In the genomic region with DNA sequence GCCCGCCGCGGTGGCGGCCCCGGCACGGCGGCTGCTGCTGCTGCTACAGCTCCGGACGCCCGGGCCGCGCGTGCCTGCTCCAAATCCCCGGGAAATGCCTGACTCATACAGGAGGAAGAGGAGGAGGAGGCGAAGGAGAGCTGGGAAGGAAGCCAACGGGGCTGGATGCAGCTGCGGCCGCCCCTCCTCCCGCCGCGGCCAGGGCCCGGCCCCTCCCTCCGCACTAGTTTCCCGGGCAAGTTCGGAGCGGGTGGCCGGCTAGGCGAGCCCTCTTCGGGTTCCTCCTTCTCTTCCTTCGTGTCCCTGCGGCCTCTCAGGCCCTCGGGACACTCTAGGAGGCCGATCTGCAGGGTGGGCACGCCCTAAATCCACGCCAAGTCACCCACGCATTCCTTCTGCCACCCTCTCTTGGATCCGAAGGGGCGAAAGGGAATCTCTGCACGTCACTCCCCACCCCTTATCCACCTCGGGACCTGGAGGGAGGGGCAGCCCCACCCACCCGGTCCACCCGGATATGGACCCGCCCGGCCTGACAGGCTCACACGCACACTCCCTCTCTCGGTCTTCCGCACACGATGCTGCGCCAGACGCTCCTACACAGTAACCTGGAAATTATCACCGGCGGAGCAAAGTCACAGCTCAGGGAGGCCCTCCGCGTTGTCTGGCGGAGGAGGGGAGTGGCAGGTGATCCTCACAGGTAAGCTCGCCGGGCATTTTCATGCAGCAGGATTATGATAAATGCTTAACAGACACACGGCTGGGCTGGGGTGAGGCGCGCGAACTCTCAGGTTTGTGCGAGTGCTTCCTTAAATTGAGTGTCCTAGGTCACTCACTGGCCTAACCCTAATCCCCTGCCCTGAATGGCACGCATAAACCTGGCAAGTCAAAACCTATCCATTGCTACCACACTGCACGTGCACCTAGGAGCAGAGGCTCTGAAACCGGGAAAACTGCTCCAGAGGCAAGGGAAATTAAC, we compare ENCODE assay signal across 1 cellular context.
A peak's percentile ranks its signal among the peaks of the same experiment; 100 is the strongest.
TF ChIP-seq lines count a peak whose summit lies in the region.

A gene with protein sequence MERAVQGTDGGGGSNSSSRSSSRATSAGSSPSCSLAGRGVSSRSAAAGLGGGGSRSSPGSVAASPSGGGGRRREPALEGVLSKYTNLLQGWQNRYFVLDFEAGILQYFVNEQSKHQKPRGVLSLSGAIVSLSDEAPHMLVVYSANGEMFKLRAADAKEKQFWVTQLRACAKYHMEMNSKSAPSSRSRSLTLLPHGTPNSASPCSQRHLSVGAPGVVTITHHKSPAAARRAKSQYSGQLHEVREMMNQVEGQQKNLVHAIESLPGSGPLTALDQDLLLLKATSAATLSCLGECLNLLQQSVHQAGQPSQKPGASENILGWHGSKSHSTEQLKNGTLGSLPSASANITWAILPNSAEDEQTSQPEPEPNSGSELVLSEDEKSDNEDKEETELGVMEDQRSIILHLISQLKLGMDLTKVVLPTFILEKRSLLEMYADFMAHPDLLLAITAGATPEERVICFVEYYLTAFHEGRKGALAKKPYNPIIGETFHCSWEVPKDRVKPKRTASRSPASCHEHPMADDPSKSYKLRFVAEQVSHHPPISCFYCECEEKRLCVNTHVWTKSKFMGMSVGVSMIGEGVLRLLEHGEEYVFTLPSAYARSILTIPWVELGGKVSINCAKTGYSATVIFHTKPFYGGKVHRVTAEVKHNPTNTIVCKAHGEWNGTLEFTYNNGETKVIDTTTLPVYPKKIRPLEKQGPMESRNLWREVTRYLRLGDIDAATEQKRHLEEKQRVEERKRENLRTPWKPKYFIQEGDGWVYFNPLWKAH (minus strand): TSS at position 57 of the 976 bp plus-strand sequence. CDS start 83 bp downstream, outside the sequence.
A gene (plus strand): TSS at position 545 of the 976 bp plus-strand sequence. CDS start 7,330 bp downstream, outside the sequence.

TF ChIP-seq in HepG2, 621 proteins besides CTCF, POLR2A, EP300 and RAD21 (continued from another document and continues in another):
- TF ChIP-seq, protein P1, sequence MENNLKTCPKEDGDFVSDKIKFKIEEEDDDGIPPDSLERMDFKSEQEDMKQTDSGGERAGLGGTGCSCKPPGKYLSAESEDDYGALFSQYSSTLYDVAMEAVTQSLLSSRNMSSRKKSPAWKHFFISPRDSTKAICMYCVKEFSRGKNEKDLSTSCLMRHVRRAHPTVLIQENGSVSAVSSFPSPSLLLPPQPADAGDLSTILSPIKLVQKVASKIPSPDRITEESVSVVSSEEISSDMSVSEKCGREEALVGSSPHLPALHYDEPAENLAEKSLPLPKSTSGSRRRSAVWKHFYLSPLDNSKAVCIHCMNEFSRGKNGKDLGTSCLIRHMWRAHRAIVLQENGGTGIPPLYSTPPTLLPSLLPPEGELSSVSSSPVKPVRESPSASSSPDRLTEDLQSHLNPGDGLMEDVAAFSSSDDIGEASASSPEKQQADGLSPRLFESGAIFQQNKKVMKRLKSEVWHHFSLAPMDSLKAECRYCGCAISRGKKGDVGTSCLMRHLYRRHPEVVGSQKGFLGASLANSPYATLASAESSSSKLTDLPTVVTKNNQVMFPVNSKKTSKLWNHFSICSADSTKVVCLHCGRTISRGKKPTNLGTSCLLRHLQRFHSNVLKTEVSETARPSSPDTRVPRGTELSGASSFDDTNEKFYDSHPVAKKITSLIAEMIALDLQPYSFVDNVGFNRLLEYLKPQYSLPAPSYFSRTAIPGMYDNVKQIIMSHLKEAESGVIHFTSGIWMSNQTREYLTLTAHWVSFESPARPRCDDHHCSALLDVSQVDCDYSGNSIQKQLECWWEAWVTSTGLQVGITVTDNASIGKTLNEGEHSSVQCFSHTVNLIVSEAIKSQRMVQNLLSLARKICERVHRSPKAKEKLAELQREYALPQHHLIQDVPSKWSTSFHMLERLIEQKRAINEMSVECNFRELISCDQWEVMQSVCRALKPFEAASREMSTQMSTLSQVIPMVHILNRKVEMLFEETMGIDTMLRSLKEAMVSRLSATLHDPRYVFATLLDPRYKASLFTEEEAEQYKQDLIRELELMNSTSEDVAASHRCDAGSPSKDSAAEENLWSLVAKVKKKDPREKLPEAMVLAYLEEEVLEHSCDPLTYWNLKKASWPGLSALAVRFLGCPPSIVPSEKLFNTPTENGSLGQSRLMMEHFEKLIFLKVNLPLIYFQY (CRISPR knock-in tag; IDR thresholded peaks at IDR 0.05; ENCODE audit: borderline replicate concordance) = no peak
- TF ChIP-seq ZNF34 (CRISPR knock-in tag; IDR thresholded peaks at IDR 0.05; ENCODE audit: borderline replicate concordance) = no peak
- TF ChIP-seq, protein P2, sequence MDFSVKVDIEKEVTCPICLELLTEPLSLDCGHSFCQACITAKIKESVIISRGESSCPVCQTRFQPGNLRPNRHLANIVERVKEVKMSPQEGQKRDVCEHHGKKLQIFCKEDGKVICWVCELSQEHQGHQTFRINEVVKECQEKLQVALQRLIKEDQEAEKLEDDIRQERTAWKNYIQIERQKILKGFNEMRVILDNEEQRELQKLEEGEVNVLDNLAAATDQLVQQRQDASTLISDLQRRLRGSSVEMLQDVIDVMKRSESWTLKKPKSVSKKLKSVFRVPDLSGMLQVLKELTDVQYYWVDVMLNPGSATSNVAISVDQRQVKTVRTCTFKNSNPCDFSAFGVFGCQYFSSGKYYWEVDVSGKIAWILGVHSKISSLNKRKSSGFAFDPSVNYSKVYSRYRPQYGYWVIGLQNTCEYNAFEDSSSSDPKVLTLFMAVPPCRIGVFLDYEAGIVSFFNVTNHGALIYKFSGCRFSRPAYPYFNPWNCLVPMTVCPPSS (IDR thresholded peaks at IDR 0.05) = no peak
- no peak for TF ChIP-seq TCF7L2 (IDR thresholded peaks at IDR 0.05; ENCODE audit: low read depth, low read length)
- TF ChIP-seq REPIN1 (CRISPR knock-in tag; IDR thresholded peaks at IDR 0.05; ENCODE audit: borderline replicate concordance, low read depth) = no peak; the same call in 1 of the 2 replicates
- no peak for TF ChIP-seq ZNF343 (CRISPR knock-in tag; IDR thresholded peaks at IDR 0.05)
- peak; percentile 23; the same call in 1 of the 2 replicates for TF ChIP-seq HIVEP1 (CRISPR knock-in tag; IDR thresholded peaks at IDR 0.05)
- TF ChIP-seq ZNF570 (CRISPR knock-in tag; IDR thresholded peaks at IDR 0.05; ENCODE audit: borderline replicate concordance) = no peak
- TF ChIP-seq, protein P3, sequence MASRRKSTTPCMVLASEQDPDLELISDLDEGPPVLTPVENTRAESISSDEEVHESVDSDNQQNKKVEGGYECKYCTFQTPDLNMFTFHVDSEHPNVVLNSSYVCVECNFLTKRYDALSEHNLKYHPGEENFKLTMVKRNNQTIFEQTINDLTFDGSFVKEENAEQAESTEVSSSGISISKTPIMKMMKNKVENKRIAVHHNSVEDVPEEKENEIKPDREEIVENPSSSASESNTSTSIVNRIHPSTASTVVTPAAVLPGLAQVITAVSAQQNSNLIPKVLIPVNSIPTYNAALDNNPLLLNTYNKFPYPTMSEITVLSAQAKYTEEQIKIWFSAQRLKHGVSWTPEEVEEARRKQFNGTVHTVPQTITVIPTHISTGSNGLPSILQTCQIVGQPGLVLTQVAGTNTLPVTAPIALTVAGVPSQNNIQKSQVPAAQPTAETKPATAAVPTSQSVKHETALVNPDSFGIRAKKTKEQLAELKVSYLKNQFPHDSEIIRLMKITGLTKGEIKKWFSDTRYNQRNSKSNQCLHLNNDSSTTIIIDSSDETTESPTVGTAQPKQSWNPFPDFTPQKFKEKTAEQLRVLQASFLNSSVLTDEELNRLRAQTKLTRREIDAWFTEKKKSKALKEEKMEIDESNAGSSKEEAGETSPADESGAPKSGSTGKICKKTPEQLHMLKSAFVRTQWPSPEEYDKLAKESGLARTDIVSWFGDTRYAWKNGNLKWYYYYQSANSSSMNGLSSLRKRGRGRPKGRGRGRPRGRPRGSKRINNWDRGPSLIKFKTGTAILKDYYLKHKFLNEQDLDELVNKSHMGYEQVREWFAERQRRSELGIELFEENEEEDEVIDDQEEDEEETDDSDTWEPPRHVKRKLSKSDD (CRISPR knock-in tag; IDR thresholded peaks at IDR 0.05; ENCODE audit: low read depth) = no peak
- TF ChIP-seq ARNT2 (CRISPR knock-in tag; IDR thresholded peaks at IDR 0.05; ENCODE audit: low read depth) = no peak
- no peak for TF ChIP-seq KDM1A (CRISPR knock-in tag; IDR thresholded peaks at IDR 0.05)
- TF ChIP-seq, protein P4, sequence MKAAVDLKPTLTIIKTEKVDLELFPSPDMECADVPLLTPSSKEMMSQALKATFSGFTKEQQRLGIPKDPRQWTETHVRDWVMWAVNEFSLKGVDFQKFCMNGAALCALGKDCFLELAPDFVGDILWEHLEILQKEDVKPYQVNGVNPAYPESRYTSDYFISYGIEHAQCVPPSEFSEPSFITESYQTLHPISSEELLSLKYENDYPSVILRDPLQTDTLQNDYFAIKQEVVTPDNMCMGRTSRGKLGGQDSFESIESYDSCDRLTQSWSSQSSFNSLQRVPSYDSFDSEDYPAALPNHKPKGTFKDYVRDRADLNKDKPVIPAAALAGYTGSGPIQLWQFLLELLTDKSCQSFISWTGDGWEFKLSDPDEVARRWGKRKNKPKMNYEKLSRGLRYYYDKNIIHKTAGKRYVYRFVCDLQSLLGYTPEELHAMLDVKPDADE (CRISPR knock-in tag; IDR thresholded peaks at IDR 0.05) = no peak
- TF ChIP-seq, protein P5, sequence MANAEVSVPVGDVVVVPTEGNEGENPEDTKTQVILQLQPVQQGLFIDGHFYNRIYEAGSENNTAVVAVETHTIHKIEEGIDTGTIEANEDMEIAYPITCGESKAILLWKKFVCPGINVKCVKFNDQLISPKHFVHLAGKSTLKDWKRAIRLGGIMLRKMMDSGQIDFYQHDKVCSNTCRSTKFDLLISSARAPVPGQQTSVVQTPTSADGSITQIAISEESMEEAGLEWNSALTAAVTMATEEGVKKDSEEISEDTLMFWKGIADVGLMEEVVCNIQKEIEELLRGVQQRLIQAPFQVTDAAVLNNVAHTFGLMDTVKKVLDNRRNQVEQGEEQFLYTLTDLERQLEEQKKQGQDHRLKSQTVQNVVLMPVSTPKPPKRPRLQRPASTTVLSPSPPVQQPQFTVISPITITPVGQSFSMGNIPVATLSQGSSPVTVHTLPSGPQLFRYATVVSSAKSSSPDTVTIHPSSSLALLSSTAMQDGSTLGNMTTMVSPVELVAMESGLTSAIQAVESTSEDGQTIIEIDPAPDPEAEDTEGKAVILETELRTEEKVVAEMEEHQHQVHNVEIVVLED (CRISPR knock-in tag; IDR thresholded peaks at IDR 0.05; ENCODE audit: borderline replicate concordance) = no peak; the same call in 1 of the 2 replicates
- TF ChIP-seq, protein P6, sequence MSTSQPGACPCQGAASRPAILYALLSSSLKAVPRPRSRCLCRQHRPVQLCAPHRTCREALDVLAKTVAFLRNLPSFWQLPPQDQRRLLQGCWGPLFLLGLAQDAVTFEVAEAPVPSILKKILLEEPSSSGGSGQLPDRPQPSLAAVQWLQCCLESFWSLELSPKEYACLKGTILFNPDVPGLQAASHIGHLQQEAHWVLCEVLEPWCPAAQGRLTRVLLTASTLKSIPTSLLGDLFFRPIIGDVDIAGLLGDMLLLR (CRISPR knock-in tag; IDR thresholded peaks at IDR 0.05) = no peak
- no peak for TF ChIP-seq ZFP36L1 (CRISPR knock-in tag; IDR thresholded peaks at IDR 0.05)
- TF ChIP-seq THYN1 (CRISPR knock-in tag; IDR thresholded peaks at IDR 0.05; ENCODE audit: borderline replicate concordance, low read depth) = no peak
- TF ChIP-seq, protein P7, sequence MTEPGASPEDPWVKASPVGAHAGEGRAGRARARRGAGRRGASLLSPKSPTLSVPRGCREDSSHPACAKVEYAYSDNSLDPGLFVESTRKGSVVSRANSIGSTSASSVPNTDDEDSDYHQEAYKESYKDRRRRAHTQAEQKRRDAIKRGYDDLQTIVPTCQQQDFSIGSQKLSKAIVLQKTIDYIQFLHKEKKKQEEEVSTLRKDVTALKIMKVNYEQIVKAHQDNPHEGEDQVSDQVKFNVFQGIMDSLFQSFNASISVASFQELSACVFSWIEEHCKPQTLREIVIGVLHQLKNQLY (CRISPR knock-in tag; IDR thresholded peaks at IDR 0.05) = no peak
- TF ChIP-seq, protein P8, sequence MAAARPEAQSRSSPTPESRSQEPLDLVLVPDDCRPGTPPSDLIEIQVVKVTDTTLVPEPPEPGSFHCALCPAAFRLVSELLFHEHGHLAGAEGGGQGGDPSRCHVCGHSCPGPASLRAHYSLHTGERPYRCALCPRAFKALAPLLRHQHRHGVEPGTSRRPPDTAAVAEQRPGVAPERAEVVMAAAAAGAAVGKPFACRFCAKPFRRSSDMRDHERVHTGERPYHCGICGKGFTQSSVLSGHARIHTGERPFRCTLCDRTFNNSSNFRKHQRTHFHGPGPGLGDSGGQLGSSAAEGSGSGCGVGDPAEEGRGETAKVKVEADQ (CRISPR knock-in tag; IDR thresholded peaks at IDR 0.05; ENCODE audit: borderline replicate concordance) = no peak; the same call in 1 of the 2 replicates
- TF ChIP-seq ZNF792 (CRISPR knock-in tag; IDR thresholded peaks at IDR 0.05) = no peak
- TF ChIP-seq, protein P9, sequence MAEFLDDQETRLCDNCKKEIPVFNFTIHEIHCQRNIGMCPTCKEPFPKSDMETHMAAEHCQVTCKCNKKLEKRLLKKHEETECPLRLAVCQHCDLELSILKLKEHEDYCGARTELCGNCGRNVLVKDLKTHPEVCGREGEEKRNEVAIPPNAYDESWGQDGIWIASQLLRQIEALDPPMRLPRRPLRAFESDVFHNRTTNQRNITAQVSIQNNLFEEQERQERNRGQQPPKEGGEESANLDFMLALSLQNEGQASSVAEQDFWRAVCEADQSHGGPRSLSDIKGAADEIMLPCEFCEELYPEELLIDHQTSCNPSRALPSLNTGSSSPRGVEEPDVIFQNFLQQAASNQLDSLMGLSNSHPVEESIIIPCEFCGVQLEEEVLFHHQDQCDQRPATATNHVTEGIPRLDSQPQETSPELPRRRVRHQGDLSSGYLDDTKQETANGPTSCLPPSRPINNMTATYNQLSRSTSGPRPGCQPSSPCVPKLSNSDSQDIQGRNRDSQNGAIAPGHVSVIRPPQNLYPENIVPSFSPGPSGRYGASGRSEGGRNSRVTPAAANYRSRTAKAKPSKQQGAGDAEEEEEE (CRISPR knock-in tag; IDR thresholded peaks at IDR 0.05; ENCODE audit: borderline replicate concordance) = no peak
- TF ChIP-seq REL (CRISPR knock-in tag; conservative IDR thresholded peaks at IDR 0.05) = no peak
- TF ChIP-seq ATAD3A (CRISPR knock-in tag; IDR thresholded peaks at IDR 0.05) = no peak
- TF ChIP-seq MYNN (CRISPR knock-in tag; IDR thresholded peaks at IDR 0.05; ENCODE audit: low read depth) = no peak
- no peak for TF ChIP-seq SNAI1 (CRISPR knock-in tag; IDR thresholded peaks at IDR 0.05; ENCODE audit: borderline replicate concordance)
- TF ChIP-seq ZNF136 (CRISPR knock-in tag; IDR thresholded peaks at IDR 0.05; ENCODE audit: low read depth) = no peak
- TF ChIP-seq KDM3A (CRISPR knock-in tag; IDR thresholded peaks at IDR 0.05; ENCODE audit: low read depth) = 0 out of 2 replicates have a peak, but pooled peaks have one; percentile 38
- peak; percentile 14; the same call in 1 of the 2 replicates for TF ChIP-seq NCOA2 (CRISPR knock-in tag; IDR thresholded peaks at IDR 0.05)
- TF ChIP-seq TBL1XR1 (IDR thresholded peaks at IDR 0.05; ENCODE audit: borderline replicate concordance, low read length, partially characterized antibody) = no peak
- TF ChIP-seq, protein P10, sequence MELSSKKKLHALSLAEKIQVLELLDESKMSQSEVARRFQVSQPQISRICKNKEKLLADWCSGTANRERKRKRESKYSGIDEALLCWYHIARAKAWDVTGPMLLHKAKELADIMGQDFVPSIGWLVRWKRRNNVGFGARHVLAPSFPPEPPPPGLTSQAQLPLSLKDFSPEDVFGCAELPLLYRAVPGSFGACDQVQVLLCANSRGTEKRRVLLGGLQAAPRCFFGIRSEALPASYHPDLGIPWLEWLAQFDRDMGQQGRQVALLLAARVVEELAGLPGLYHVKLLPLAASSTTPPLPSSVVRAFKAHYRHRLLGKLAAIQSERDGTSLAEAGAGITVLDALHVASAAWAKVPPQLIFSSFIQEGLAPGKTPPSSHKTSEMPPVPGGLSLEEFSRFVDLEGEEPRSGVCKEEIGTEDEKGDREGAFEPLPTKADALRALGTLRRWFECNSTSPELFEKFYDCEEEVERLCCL (CRISPR knock-in tag; IDR thresholded peaks at IDR 0.05; ENCODE audit: borderline replicate concordance) = no peak
- no peak for TF ChIP-seq ZNF484 (CRISPR knock-in tag; IDR thresholded peaks at IDR 0.05; ENCODE audit: borderline replicate concordance, low read depth)
- TF ChIP-seq NFYB (CRISPR knock-in tag; IDR thresholded peaks at IDR 0.05) = no peak
- TF ChIP-seq SAP130 (CRISPR knock-in tag; IDR thresholded peaks at IDR 0.05; ENCODE audit: low read depth) = peak; percentile 63
- no peak for TF ChIP-seq GLI4 (CRISPR knock-in tag; IDR thresholded peaks at IDR 0.05; ENCODE audit: borderline replicate concordance)
